Comparison of ENCODE assay signal across 8 cellular contexts in the genomic region with DNA sequence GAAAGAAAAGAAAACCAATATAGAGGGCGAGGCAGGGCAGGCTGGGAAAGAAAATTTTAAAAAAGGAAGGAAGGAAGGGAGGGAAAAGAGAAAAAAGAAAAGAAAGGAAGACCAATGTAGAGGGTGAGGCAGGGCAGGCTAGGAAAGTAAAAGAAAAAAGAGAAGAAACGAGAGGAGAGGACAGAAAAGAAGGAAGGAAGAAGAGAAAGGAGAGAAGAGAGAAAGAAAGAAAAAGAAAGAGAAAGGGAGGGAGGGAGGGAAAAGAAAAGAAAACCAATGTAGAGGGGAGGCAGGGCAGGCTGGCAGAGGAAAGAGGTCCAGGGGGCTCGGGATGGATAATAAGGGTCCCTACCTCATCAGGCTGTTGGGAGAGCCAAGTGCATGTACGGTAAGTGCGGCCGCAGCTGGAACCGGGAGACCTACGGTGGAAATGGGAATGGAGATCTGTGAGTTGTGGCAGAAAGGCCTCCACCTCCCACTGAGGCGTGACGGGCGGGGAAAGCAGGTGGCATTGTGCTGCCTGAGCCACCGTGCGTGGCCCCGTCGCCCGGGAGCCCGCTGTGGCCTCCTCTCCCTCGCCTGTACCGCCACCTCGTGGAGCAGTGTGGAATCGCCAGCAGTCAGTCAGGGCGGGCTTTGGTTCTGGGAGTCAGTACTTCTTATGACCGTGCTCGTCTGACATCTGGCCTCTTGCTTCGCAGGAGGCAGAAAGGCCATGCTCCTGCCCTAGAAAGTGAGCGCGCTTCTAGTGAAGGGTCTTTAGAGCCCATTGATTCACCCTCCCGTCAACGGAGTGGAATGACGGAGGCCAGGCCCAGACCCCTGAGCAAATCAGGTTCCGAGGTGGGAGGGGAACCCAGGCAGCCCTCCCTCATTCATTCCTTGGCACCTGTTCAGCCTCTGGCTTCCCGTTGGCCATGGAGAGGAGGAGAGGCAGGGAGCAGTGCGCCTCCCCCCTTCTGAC. TPM values are rescaled to one million over a fixed set of nuclear protein-coding genes. Genes with fewer than 3 reads are reported as not detected.
A peak's percentile ranks its signal among the peaks of the same experiment; 100 is the strongest.
DNase-seq lines count a peak whose midpoint lies in the region; ATAC-seq, FAIRE-seq and TF ChIP-seq lines count a peak whose summit lies in the region.

No MANE protein-coding gene starts in this region.

- H3K36me3 ChIP-seq in bronchial epithelial cell (ENCODE audit: control insufficient read depth, insufficient read depth, low read length) (no peaks in the 10 kb centered on the region), keratinocyte (ENCODE audit: control insufficient read depth in 2 of 2, extremely low read depth in 1 of 2, insufficient read depth in 2 of 2, low read length in 2 of 2) (no peaks in the 10 kb centered on the region)

- FAIRE-seq in bronchial epithelial cell (lab: Jason Lieb, UNC), result no peak
- FAIRE-seq in keratinocyte (lab: Jason Lieb, UNC), result no peak

- no peaks in the 10 kb centered on the region for H3K9me1 ChIP-seq in keratinocyte (ENCODE audit: control insufficient read depth, extremely low read depth, insufficient read depth, low read length)

- H3K4me3 ChIP-seq in AG09309 (ENCODE audit: control insufficient read depth, low read depth, low read length), result peak overlapping the region; percentile 19
- no peak overlapping the region for H3K4me3 ChIP-seq in bronchial epithelial cell (ENCODE audit: low read depth, low read length)
- no peak overlapping the region for H3K4me3 ChIP-seq in keratinocyte (ENCODE audit: control insufficient read depth in 2 of 3, extremely low read depth in 1 of 3, insufficient read depth in 2 of 3, low read depth in 1 of 3, low read length in 3 of 3)

- H3K9ac ChIP-seq in keratinocyte (ENCODE audit: control insufficient read depth, extremely low read depth, insufficient read depth, low read length), result no peak overlapping the region

- H3K27ac ChIP-seq in keratinocyte (ENCODE audit: control insufficient read depth, insufficient read depth, low read length), result no peak overlapping the region

- peaks cover 10% of the 10 kb centered on the region for H3K4me1 Mint-ChIP-seq in WTC11

- POLR2A ChIA-PET in WTC11 (lab: Charles Lee), result no interaction called here

- H4K20me1 ChIP-seq in keratinocyte (ENCODE audit: control insufficient read depth, extremely low read depth, insufficient read depth, low read length), result no peaks in the 10 kb centered on the region

- CTCF ChIA-PET in WTC11 (lab: Charles Lee), result interaction anchor here (0.6 to 0.9 kb wide), 4 partner anchors 11 to 427 kb away, joined by 3 to 4 read pairs (median 4); a partner anchor contains a TSS

- H2AFZ ChIP-seq in keratinocyte (ENCODE audit: control insufficient read depth, low read length), result peak overlapping the region; percentile 62

- dilution Hi-C loops in keratinocyte (cut with MboI; ENCODE audit: extremely low pct_ligation_motif_present, low sequenced_read_pairs), result no loop called here

- no peaks in the 10 kb centered on the region for H3K36me3 Mint-ChIP-seq in WTC11

- peak overlapping the region; percentile 62 for H3K4me3 Mint-ChIP-seq in WTC11

- H3K9me3 ChIP-seq in keratinocyte (ENCODE audit: control insufficient read depth, low read depth, low read length), result no peaks in the 10 kb centered on the region

- peak; percentile 93 for ATAC-seq in GM18907 (IDR thresholded peaks at IDR 0.05; ENCODE audit: unreplicated experiment)
- ATAC-seq in HG03175 (IDR thresholded peaks at IDR 0.05; ENCODE audit: unreplicated experiment), result peak; percentile 97
- ATAC-seq in WTC11, result peak; percentile 90

- peak overlapping the region; percentile 10 for H3K27ac Mint-ChIP-seq in WTC11

- H3K9me3 Mint-ChIP-seq in WTC11, result no peaks in the 10 kb centered on the region

- H3K27me3 Mint-ChIP-seq in WTC11 (ENCODE audit: low read depth), result peaks cover 20% of the 10 kb centered on the region

- DNase-seq in AG09309 (ENCODE audit: low read depth), result no peak
- DNase-seq in NCI-H345 (lab: John Stamatoyannopoulos, UW), result peak; percentile 94
- DNase-seq in WTC11 (ENCODE audit: low spot score), result peak; percentile 97
- peak; percentile 47 for DNase-seq in bronchial epithelial cell (ENCODE audit: low read depth)
- no peak for DNase-seq in keratinocyte (ENCODE audit: low read depth, low spot score)
- DNase-seq in stimulated activated CD4-positive, alpha-beta T cell treated with anti-CD3 and anti-CD28 coated beads, Interleukin-1b, Interleukin-23, amount 100 ng/mL, for 1 hour (ENCODE audit: low read depth in 2 of 2), result peak; percentile 85 to 96

- H3K27me3 ChIP-seq in bronchial epithelial cell (ENCODE audit: control insufficient read depth, insufficient read depth, low read length) (peaks cover 15% of the 10 kb centered on the region), keratinocyte (ENCODE audit: control insufficient read depth, extremely low read depth, insufficient read depth, low read length) (peaks cover 4% of the 10 kb centered on the region)

- H3K4me1 ChIP-seq in keratinocyte (ENCODE audit: control insufficient read depth, extremely low read depth, insufficient read depth, low read length), result peaks cover 2% of the 10 kb centered on the region

- peak overlapping the region; percentile 22 for H3K4me2 ChIP-seq in keratinocyte (ENCODE audit: control insufficient read depth, extremely low read depth, insufficient read depth, low read depth, low read length)

- TF ChIP-seq CTCF in AG09309 (IDR thresholded peaks at IDR 0.05; ENCODE audit: control insufficient read depth, insufficient read depth, low read depth, low read length, missing control alignments) (peak; percentile 99), WTC11 (IDR thresholded peaks at IDR 0.05) (peak; percentile 94), bronchial epithelial cell (IDR thresholded peaks at IDR 0.05; ENCODE audit: insufficient read depth, low read length, severe bottlenecking) (peak; percentile 100), keratinocyte (optimal IDR thresholded peaks at IDR 0.05 in 1 of 3, IDR thresholded peaks at IDR 0.05 in 1 of 3, conservative IDR thresholded peaks at IDR 0.05 in 1 of 3; ENCODE audit: extremely low read depth in 1 of 3, insufficient read depth in 2 of 3, low read length in 3 of 3) (peak; percentile 96 to 99 (median 99))

- H3K79me2 ChIP-seq in keratinocyte (ENCODE audit: control insufficient read depth, insufficient read depth, low read length), result no peaks in the 10 kb centered on the region

TF ChIP-seq in WTC11, 78 proteins besides CTCF, POLR2A, EP300 and RAD21 (continues in another document):
- no peak for TF ChIP-seq NR3C1 (CRISPR knock-in tag; conservative IDR thresholded peaks at IDR 0.05; ENCODE audit: low read depth)
- TF ChIP-seq ZNF317 (CRISPR knock-in tag; IDR thresholded peaks at IDR 0.05; ENCODE audit: borderline replicate concordance, low read depth), result no peak

RNA-seq across cellular contexts. Expression of a gene that starts 10.4 kb away (rescaled TPM):
- 263 to 269 TPM (median 264 TPM) in 3 replicates for total RNA-seq in WTC11 (2021)
- 133 and 161 TPM in 2 replicates for total RNA-seq in bronchial epithelial cell
- 144 to 186 TPM (median 175 TPM) in 3 replicates for polyA plus RNA-seq in keratinocyte
- polyA plus RNA-seq in keratinocyte (2011; ENCODE audit: low read depth), result 55.0 TPM
- polyA plus RNA-seq in keratinocyte (2011; cell fraction: cytosol; rRNA removed), result 161 and 229 TPM in 2 replicates
- 73.0 and 74.2 TPM in 2 replicates for polyA plus RNA-seq in keratinocyte (2011; cell fraction: nucleus; rRNA removed)
- 154 and 229 TPM in 2 replicates for polyA plus RNA-seq in keratinocyte (2012; ENCODE audit: low replicate concordance)
- 63.5 to 87.2 TPM (median 78.0 TPM) in 3 replicates for polyA minus RNA-seq in keratinocyte
- polyA minus RNA-seq in keratinocyte (2011; cell fraction: cytosol; rRNA and poly(A)+ RNA removed), result 167 TPM
- 22.8 and 23.2 TPM in 2 replicates for polyA minus RNA-seq in keratinocyte (2011; cell fraction: nucleus; rRNA and poly(A)+ RNA removed)

RNA-seq across cellular contexts. Expression of a gene that starts 23.1 kb away (rescaled TPM):
- total RNA-seq in WTC11 (2021) (not detected in 3 replicates), bronchial epithelial cell (not detected in 2 replicates)
- polyA plus RNA-seq in keratinocyte, result not detected in 3 replicates
- not detected for polyA plus RNA-seq in keratinocyte (2011; ENCODE audit: low read depth)
- not detected in 2 replicates for polyA plus RNA-seq in keratinocyte (2011; cell fraction: cytosol; rRNA removed)
- not detected in 2 replicates for polyA plus RNA-seq in keratinocyte (2011; cell fraction: nucleus; rRNA removed)
- polyA plus RNA-seq in keratinocyte (2012; ENCODE audit: low replicate concordance), result not detected in 2 replicates
- polyA minus RNA-seq in keratinocyte, result not detected in 3 replicates
- not detected for polyA minus RNA-seq in keratinocyte (2011; cell fraction: cytosol; rRNA and poly(A)+ RNA removed)
- not detected in 2 replicates for polyA minus RNA-seq in keratinocyte (2011; cell fraction: nucleus; rRNA and poly(A)+ RNA removed)

RNA-seq across cellular contexts. Expression of a gene that starts 33.2 kb away (rescaled TPM):
- total RNA-seq in WTC11 (2021), result 86.1 to 93.3 TPM (median 92.5 TPM) in 3 replicates
- 42.9 and 46.5 TPM in 2 replicates for total RNA-seq in bronchial epithelial cell
- polyA plus RNA-seq in keratinocyte, result 15.5 to 20.2 TPM (median 15.8 TPM) in 3 replicates
- 22.2 TPM for polyA plus RNA-seq in keratinocyte (2011; ENCODE audit: low read depth)
- 12.3 and 16.5 TPM in 2 replicates for polyA plus RNA-seq in keratinocyte (2011; cell fraction: cytosol; rRNA removed)
- polyA plus RNA-seq in keratinocyte (2011; cell fraction: nucleus; rRNA removed), result 24.9 and 27.3 TPM in 2 replicates
- 13.7 and 27.7 TPM in 2 replicates for polyA plus RNA-seq in keratinocyte (2012; ENCODE audit: low replicate concordance)
- 14.9 to 21.6 TPM (median 17.6 TPM) in 3 replicates for polyA minus RNA-seq in keratinocyte
- 10.0 TPM for polyA minus RNA-seq in keratinocyte (2011; cell fraction: cytosol; rRNA and poly(A)+ RNA removed)
- 9.2 and 11.3 TPM in 2 replicates for polyA minus RNA-seq in keratinocyte (2011; cell fraction: nucleus; rRNA and poly(A)+ RNA removed)

RNA-seq across cellular contexts. Expression of a gene that starts 40.3 kb away (rescaled TPM):
- 414 to 457 TPM (median 419 TPM) in 3 replicates for total RNA-seq in WTC11 (2021)
- total RNA-seq in bronchial epithelial cell, result 67.4 and 71.3 TPM in 2 replicates
- polyA plus RNA-seq in keratinocyte, result 102 to 161 TPM (median 146 TPM) in 3 replicates
- 142 TPM for polyA plus RNA-seq in keratinocyte (2011; ENCODE audit: low read depth)
- 106 and 125 TPM in 2 replicates for polyA plus RNA-seq in keratinocyte (2011; cell fraction: cytosol; rRNA removed)
- 105 and 124 TPM in 2 replicates for polyA plus RNA-seq in keratinocyte (2011; cell fraction: nucleus; rRNA removed)
- 98.8 and 167 TPM in 2 replicates for polyA plus RNA-seq in keratinocyte (2012; ENCODE audit: low replicate concordance)
- 37.9 to 59.2 TPM (median 53.2 TPM) in 3 replicates for polyA minus RNA-seq in keratinocyte
- polyA minus RNA-seq in keratinocyte (2011; cell fraction: cytosol; rRNA and poly(A)+ RNA removed), result 85.0 TPM
- polyA minus RNA-seq in keratinocyte (2011; cell fraction: nucleus; rRNA and poly(A)+ RNA removed), result 24.6 and 33.4 TPM in 2 replicates

RNA-seq across cellular contexts. Expression of a gene that starts 50.7 kb away (rescaled TPM):
- total RNA-seq in WTC11 (2021) (40.3 to 46.2 TPM (median 41.6 TPM) in 3 replicates), bronchial epithelial cell (4.1 and 4.5 TPM in 2 replicates)
- 1.0 to 1.9 TPM (median 1.3 TPM) in 3 replicates for polyA plus RNA-seq in keratinocyte
- 0.99 TPM for polyA plus RNA-seq in keratinocyte (2011; ENCODE audit: low read depth)
- polyA plus RNA-seq in keratinocyte (2011; cell fraction: cytosol; rRNA removed), result 0.77 and 1.4 TPM in 2 replicates
- polyA plus RNA-seq in keratinocyte (2011; cell fraction: nucleus; rRNA removed), result 2.6 and 3.3 TPM in 2 replicates
- polyA plus RNA-seq in keratinocyte (2012; ENCODE audit: low replicate concordance), result 1.9 TPM in 2 replicates
- polyA minus RNA-seq in keratinocyte, result 1.1 to 2.8 TPM (median 1.4 TPM) in 3 replicates
- polyA minus RNA-seq in keratinocyte (2011; cell fraction: cytosol; rRNA and poly(A)+ RNA removed), result 3.6 TPM
- 2.0 and 2.2 TPM in 2 replicates for polyA minus RNA-seq in keratinocyte (2011; cell fraction: nucleus; rRNA and poly(A)+ RNA removed)

Comparison
In these comparisons a context has a peak if more than half of its experiments do, and no peak if none do; other contexts are left out.
1. DNase-seq: peak in NCI-H345 (single experiment), WTC11 (single experiment), bronchial epithelial cell (single experiment) and stimulated activated CD4-positive, alpha-beta T cell treated with anti-CD3 and anti-CD28 coated beads, Interleukin-1b, Interleukin-23, amount 100 ng/mL, for 1 hour (2 of 2); none in AG09309 (single experiment) and keratinocyte (single experiment).
2. Peak in every context shown above with its lines, with median percentiles within 50 percentile points of each other: CTCF ChIP-seq and ATAC-seq.